In the genomic region with DNA sequence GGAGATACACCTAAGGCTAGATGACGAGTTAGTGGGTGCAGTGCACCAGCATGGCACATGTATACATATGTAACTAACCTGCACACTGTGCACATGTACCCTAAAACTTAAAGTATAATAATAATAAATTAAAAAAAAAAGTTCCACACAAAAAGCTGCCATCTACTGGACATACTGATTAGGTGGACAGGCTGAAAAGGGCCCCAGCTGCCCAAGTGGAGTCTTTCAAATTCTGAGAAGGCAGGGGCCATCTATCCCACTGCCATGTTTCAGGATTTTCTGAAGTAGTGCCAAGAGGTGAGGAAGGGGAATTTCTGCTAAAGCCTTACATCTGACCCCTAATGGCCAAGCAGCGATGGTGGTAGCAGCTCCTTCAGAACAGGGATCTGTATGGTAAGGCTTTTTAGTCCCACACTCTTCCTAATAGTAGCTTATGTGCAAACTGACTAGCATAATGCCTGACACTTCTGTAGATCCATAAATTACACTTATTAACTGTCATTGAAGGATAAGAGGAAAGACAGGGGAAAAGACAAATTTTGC, we compare ENCODE assay signal across 18 cellular contexts. TPM values are rescaled to one million over a fixed set of nuclear protein-coding genes. Genes with fewer than 3 reads are reported as not detected.
A peak's percentile ranks its signal among the peaks of the same experiment; 100 is the strongest.
DNase-seq lines count a peak whose midpoint lies in the region; ATAC-seq, FAIRE-seq and TF ChIP-seq lines count a peak whose summit lies in the region.
"Had no signal": no experiment of that assay in that cellular context is flagged by ENCODE, and none has a peak within 500 bp of the region (broad histone marks: within the 10 kb centered on the region; RNA-seq: fewer than 3 reads in every experiment).

No MANE protein-coding gene starts in this region.

- H3K14ac ChIP-seq in mesenchymal stem cell (ENCODE audit: low read length in 2 of 2): no peak overlapping the region

- H2AFZ ChIP-seq in mesenchymal stem cell (ENCODE audit: low read depth, low read length): no peak overlapping the region

- no peak overlapping the region for H3K4ac ChIP-seq in mesenchymal stem cell (ENCODE audit: low read depth in 1 of 2, low read length in 2 of 2)

- no peak overlapping the region for H2BK12ac ChIP-seq in mesenchymal stem cell (ENCODE audit: low read length in 2 of 2)

- H2AK5ac ChIP-seq in mesenchymal stem cell (ENCODE audit: low read length, severe bottlenecking): no peak overlapping the region

- POLR2A ChIA-PET in AG04449 (lab: Yijun Ruan, JAX): interaction anchor here (0.9 to 1.1 kb wide), 2 partner anchors 13 to 24 kb away, joined by 3 read pairs; no protein-coding TSS in a partner anchor

- no peak overlapping the region for H3K23ac ChIP-seq in mesenchymal stem cell (ENCODE audit: low read length in 2 of 2)

- no peaks in the 10 kb centered on the region for H3K9me3 ChIP-seq in mesenchymal stem cell (ENCODE audit: control insufficient read depth, low read length)
- no peaks in the 10 kb centered on the region for H3K9me3 ChIP-seq in small intestine (ENCODE audit: control insufficient read depth, low read depth)
- H3K9me3 ChIP-seq: esophagus squamous epithelium had no signal

- H3K9ac ChIP-seq in mesenchymal stem cell (ENCODE audit: low read length): peak overlapping the region; percentile 99

- no peak overlapping the region for H2BK120ac ChIP-seq in mesenchymal stem cell (ENCODE audit: low read depth, low read length)

- no peak overlapping the region for H3K4me2 ChIP-seq in mesenchymal stem cell (ENCODE audit: low read length, poor library complexity, severe bottlenecking)

- no peaks in the 10 kb centered on the region for H3K27me3 ChIP-seq in mesenchymal stem cell (ENCODE audit: control insufficient read depth in 1 of 2, insufficient read depth in 1 of 2, low read length in 2 of 2)
- peaks cover 0 to 2% of the 10 kb centered on the region in 2 donors for H3K27me3 ChIP-seq in small intestine (ENCODE audit: control insufficient read depth in 2 of 2, insufficient read depth in 2 of 2, low read length in 2 of 2)
- H3K27me3 ChIP-seq: esophagus squamous epithelium had no signal

- DNase-seq in AG04449 (ENCODE audit: low read depth, low spot score) (no peak), HFF-Myc (ENCODE audit: extremely low read depth, low read depth) (no peak), cardiac fibroblast (ENCODE audit: low read depth in 2 of 2) (peak in 1 of 2 donors; percentile 25), mesenchymal stem cell (peak; percentile 38), sciatic nerve (ENCODE audit: low spot score) (no peak), small intestine (no peak), DMS53 treated with DMSO at 0.1 percent for 48 hours (lab: John Stamatoyannopoulos, UW; ENCODE audit: unreplicated experiment) (no peak), head of caudate nucleus (no peak)
- DNase-seq: activated CD4-positive, alpha-beta T cell treated with anti-CD3 and anti-CD28 coated beads for 48 hours; CD4-positive, alpha-beta memory T cell; central memory CD4-positive, alpha-beta T cell; esophagus squamous epithelium; NCI-H1105; NCI-H524 treated with DMSO at 0.1 percent for 48 hours had no signal

- 63% methylated on average over 1 of the region's 2 CpGs for WGBS in mesenchymal stem cell
- 66 to 96% (median 71%) methylated on average over 1 of the region's 2 CpGs for WGBS in small intestine, 3 donors

- H3K36me3 ChIP-seq in mesenchymal stem cell (ENCODE audit: control insufficient read depth in 1 of 2, insufficient read depth in 2 of 2, low read depth in 1 of 2, low read length in 2 of 2) (peaks cover 20 to 88% of the 10 kb centered on the region in 2 experiments), small intestine (ENCODE audit: control insufficient read depth in 2 of 2, insufficient read depth in 2 of 2, low read length in 2 of 2) (no peaks in the 10 kb centered on the region)
- H3K36me3 ChIP-seq: esophagus squamous epithelium had no signal

- CTCF ChIA-PET in AG04449 (lab: Yijun Ruan, JAX): interaction anchor here (0.8 to 11.0 kb wide), 17 partner anchors 9 to 200 kb away, joined by 3 to 108 read pairs (median 3); no protein-coding TSS in a partner anchor

- FAIRE-seq in small intestine (lab: Jason Lieb, UNC): no peak

- no peak overlapping the region for H3K18ac ChIP-seq in mesenchymal stem cell (ENCODE audit: low read depth in 1 of 2, low read length in 2 of 2)

- intact Hi-C loops in sciatic nerve (cut with DNase I): no loop called here
- intact Hi-C loops in head of caudate nucleus (cut with DNase I): no loop called here

- H3K4me1 ChIP-seq in mesenchymal stem cell (ENCODE audit: control insufficient read depth, insufficient read depth, low read depth, low read length): peaks cover 21% of the 10 kb centered on the region
- no peaks in the 10 kb centered on the region for H3K4me1 ChIP-seq in small intestine (ENCODE audit: control insufficient read depth in 2 of 2, insufficient read depth in 1 of 2, low read depth in 1 of 2, low read length in 1 of 2)

- no peak overlapping the region for H4K8ac ChIP-seq in mesenchymal stem cell (ENCODE audit: low read length)

- TF ChIP-seq CTCF in AG04449 (IDR thresholded peaks at IDR 0.05; ENCODE audit: insufficient read depth, low read length, missing control alignments) (peak; percentile 21), HFF-Myc (IDR thresholded peaks at IDR 0.05; ENCODE audit: low read depth, low read length, missing control alignments) (peak; percentile 24), cardiac fibroblast (IDR thresholded peaks at IDR 0.05; ENCODE audit: low read depth, low read length) (peak; percentile 31)

- H4K91ac ChIP-seq in mesenchymal stem cell (ENCODE audit: low read length): no peak overlapping the region

- no peak overlapping the region for H3K4me3 ChIP-seq in AG04449 (ENCODE audit: low read depth, low read length)
- H3K4me3 ChIP-seq in HFF-Myc (replicated peaks; ENCODE audit: low read depth, low read length): no peak overlapping the region
- H3K4me3 ChIP-seq in cardiac fibroblast (replicated peaks in 1 of 2; ENCODE audit: low read depth in 2 of 2, low read length in 2 of 2): no peak overlapping the region
- H3K4me3 ChIP-seq in mesenchymal stem cell (ENCODE audit: insufficient read depth in 1 of 2, low read depth in 1 of 2, low read length in 2 of 2): peak overlapping the region in 1 of 2 experiments; percentile 20
- H3K4me3 ChIP-seq in small intestine (ENCODE audit: low read depth in 1 of 2, low read length in 2 of 2): no peak overlapping the region
- H3K4me3 ChIP-seq: esophagus squamous epithelium, SK-N-MC had no signal

- no peak overlapping the region for H2BK5ac ChIP-seq in mesenchymal stem cell (ENCODE audit: low read depth, low read length, poor library complexity, severe bottlenecking)

- H3K79me1 ChIP-seq in mesenchymal stem cell (replicated peaks; ENCODE audit: low read length, poor library complexity, severe bottlenecking): no peaks in the 10 kb centered on the region

- H2BK15ac ChIP-seq in mesenchymal stem cell (ENCODE audit: low read depth, poor library complexity, severe bottlenecking): no peak overlapping the region

- no peak for ATAC-seq in sciatic nerve
- ATAC-seq: activated T-helper 17 cell treated with anti-CD3 and anti-CD28 coated beads, Interleukin-2, amount 50 U/mL, for 72 hours; natural killer cell treated with Interleukin-12 subunit alpha and Interleukin-12 subunit beta and Interleukin-15 and Interleukin-18, amount 100 ng/mL, for 72 hours had no signal

- H3K27ac ChIP-seq in mesenchymal stem cell (ENCODE audit: low read length, poor library complexity, severe bottlenecking): no peak overlapping the region
- no peak overlapping the region for H3K27ac ChIP-seq in small intestine (ENCODE audit: low read depth in 1 of 2, low read length in 1 of 2)
- H3K27ac ChIP-seq: SK-N-MC had no signal

RNA-seq across cellular contexts. Expression of a gene that starts 7.7 kb away (rescaled TPM):
- polyA plus RNA-seq in mesenchymal stem cell (2013, experiment 1 of 2): 544 TPM
- 562 TPM for polyA plus RNA-seq in mesenchymal stem cell (2013, experiment 2 of 2)
- total RNA-seq in sciatic nerve: 480 TPM
- 10 to 100 TPM in 1 of 3 donors, 1 to 10 TPM in 2; 1.3 to 90.1 (median 2.7) TPM for polyA plus RNA-seq in small intestine
- total RNA-seq: HT-29 had no signal
- polyA plus RNA-seq: CD4-positive, alpha-beta memory T cell had no signal
